ENCODE assay signal across 12 cellular contexts in the genomic region with DNA sequence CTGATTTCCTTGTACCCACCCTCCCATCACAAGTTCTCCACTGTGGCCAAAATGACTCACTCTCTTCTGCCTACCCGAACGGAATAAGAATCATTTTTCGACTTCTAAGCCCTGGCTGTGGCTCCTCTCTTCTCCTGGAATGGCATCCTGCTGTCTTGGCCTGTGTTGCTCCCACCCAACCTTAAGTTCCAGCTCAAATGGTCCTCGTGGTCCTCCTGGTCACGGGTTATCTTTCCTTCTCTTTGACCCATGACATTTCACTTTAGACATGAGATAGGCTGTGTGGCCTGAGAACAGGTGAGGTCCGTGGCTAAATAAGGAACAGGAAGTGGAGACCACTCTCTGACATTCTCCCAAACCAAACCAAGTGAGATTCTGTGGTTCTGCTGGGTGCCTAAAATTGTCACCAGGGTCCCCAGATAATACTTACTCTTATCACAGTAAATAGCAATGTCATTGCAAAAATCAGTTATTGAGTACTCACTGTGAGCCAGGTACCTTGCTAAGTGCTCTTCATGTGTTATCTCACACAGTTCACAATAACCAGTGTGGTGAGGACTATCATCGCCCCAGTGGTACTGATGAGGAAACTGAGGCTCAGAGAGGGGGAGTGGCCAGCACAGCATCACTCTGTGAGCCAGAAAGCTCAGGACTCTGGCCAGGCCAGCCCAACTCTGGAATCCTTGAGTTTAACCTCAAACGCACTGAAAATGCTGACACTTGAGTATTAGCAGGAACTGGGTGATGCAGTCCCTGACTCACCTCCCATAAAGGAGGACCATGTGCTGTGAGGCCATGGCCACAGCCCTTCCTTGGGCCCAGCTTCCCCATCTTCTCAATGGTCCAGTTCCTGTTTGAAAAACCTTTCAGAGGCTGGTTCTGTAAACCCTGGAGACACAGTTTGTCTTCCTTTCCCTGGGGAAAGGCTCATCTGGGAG.
DNase-seq lines count a peak whose midpoint lies in the region; ATAC-seq and TF ChIP-seq lines count a peak whose summit lies in the region.
"Had no signal": no experiment of that assay in that cellular context is flagged by ENCODE, and none has a peak within 500 bp of the region (broad histone marks: within the 10 kb centered on the region; RNA-seq: fewer than 3 reads in every experiment).

No MANE protein-coding gene starts in this region.

- no peak overlapping the region for H3K4me3 Mint-ChIP-seq in MCF 10A (ENCODE audit: unreplicated experiment)
- H3K4me3 Mint-ChIP-seq: central memory CD8-positive, alpha-beta T cell had no signal

- no peak overlapping the region for H3K14ac ChIP-seq in neuronal stem cell (ENCODE audit: low read length)

- H3K27ac ChIP-seq in right cardiac atrium (ENCODE audit: low read length) (peak overlapping the region; percentile 6), neuronal stem cell (replicated peaks; ENCODE audit: low read length) (no peak overlapping the region)
- H3K27ac ChIP-seq: ovary had no signal

- H3K79me1 ChIP-seq in neuronal stem cell (ENCODE audit: low read depth, low read length) = no peaks in the 10 kb centered on the region

- peaks cover 5% of the 10 kb centered on the region for H3K9me3 Mint-ChIP-seq in MCF 10A (ENCODE audit: unreplicated experiment)

- H3K4me3 ChIP-seq in right cardiac atrium (ENCODE audit: low read length) = no peak overlapping the region
- no peak overlapping the region for H3K4me3 ChIP-seq in neuronal stem cell (ENCODE audit: low read length in 2 of 2)
- H3K4me3 ChIP-seq: ovary had no signal

- no peaks in the 10 kb centered on the region for H3K36me3 Mint-ChIP-seq in MCF 10A (ENCODE audit: insufficient read depth, unreplicated experiment)

- BruUV-seq in MCF 10A (replicated peaks; lab: Mats Ljungman, UMichigan) = no TSS peak

- no peaks in the 10 kb centered on the region for H3K27me3 Mint-ChIP-seq in MCF 10A (ENCODE audit: insufficient read depth, unreplicated experiment)

- intact Hi-C loops in MCF 10A (cut with micrococcal nuclease) = no loop called here
- intact Hi-C loops in right cardiac atrium (cut with DNase I) = no loop called here

- H4K8ac ChIP-seq in neuronal stem cell (ENCODE audit: low read depth, low read length) = no peak overlapping the region

- H3K9me3 ChIP-seq in right cardiac atrium (ENCODE audit: control insufficient read depth, low read length) (peaks cover 2% of the 10 kb centered on the region), neuronal stem cell (replicated peaks in 1 of 2; ENCODE audit: control insufficient read depth in 2 of 2, insufficient read depth in 1 of 2, low read depth in 1 of 2, low read length in 2 of 2) (peaks cover 3 to 9% of the 10 kb centered on the region in 2 donors)

- ATAC-seq in right cardiac atrium (peak in 1 of 2 donors; percentile 45), GM18502 (IDR thresholded peaks at IDR 0.05; ENCODE audit: poor library complexity, unreplicated experiment) (no peak), HG03196 (IDR thresholded peaks at IDR 0.05; ENCODE audit: unreplicated experiment) (no peak)

- no peak overlapping the region for H4K91ac ChIP-seq in neuronal stem cell (ENCODE audit: low read depth, low read length, poor library complexity)

- no peak overlapping the region for H3K18ac ChIP-seq in neuronal stem cell (ENCODE audit: low read length)

- no peak overlapping the region for H3K9ac ChIP-seq in neuronal stem cell (ENCODE audit: low read depth, low read length, poor library complexity)

- H3K23ac ChIP-seq in neuronal stem cell (ENCODE audit: low read depth, low read length, poor library complexity) = no peak overlapping the region

- 80% methylated on average over 8 of the region's 8 CpGs for WGBS in right cardiac atrium
- no CpG with 5 or more reads among the region's 8 CpGs for WGBS in neuronal stem cell (ENCODE audit: extremely low coverage in 2 of 2, insufficient read length in 2 of 2, insufficient replicate concordance in 1 of 2), 2 donors

- H2BK15ac ChIP-seq in neuronal stem cell (ENCODE audit: low read length) = no peak overlapping the region

- no peak overlapping the region for H2BK120ac ChIP-seq in neuronal stem cell (ENCODE audit: low read depth, low read length)

- H2AK5ac ChIP-seq in neuronal stem cell (ENCODE audit: low read depth, low read length) = no peak overlapping the region

- no peak overlapping the region for H2BK5ac ChIP-seq in neuronal stem cell (ENCODE audit: low read length)

- no peak overlapping the region for H2BK12ac ChIP-seq in neuronal stem cell (ENCODE audit: low read length)

- H3K27me3 ChIP-seq in right cardiac atrium (ENCODE audit: control insufficient read depth, insufficient read depth) = no peaks in the 10 kb centered on the region
- H3K27me3 ChIP-seq in neuronal stem cell (ENCODE audit: control insufficient read depth in 3 of 3, insufficient read depth in 3 of 3, low read depth in 1 of 3, low read length in 3 of 3) = peaks cover 0 to 7% (median 0%) of the 10 kb centered on the region in 3 experiments
- H3K27me3 ChIP-seq: ovary had no signal

- no peak for TF ChIP-seq CTCF in MCF 10A (IDR thresholded peaks at IDR 0.05; ENCODE audit: unreplicated experiment)

- H3K4ac ChIP-seq in neuronal stem cell (ENCODE audit: low read length) = no peak overlapping the region

- peak overlapping the region; percentile 35 for H3K27ac Mint-ChIP-seq in MCF 10A (ENCODE audit: low read depth, unreplicated experiment)

- no peaks in the 10 kb centered on the region for H3K36me3 ChIP-seq in neuronal stem cell (replicated peaks in 1 of 2; ENCODE audit: control insufficient read depth in 2 of 2, insufficient read depth in 2 of 2, low read length in 2 of 2)
- H3K36me3 ChIP-seq: ovary had no signal

- DNase-seq in LHCN-M2 (ENCODE audit: low read depth) (peak; percentile 63), MCF 10A (ENCODE audit: unreplicated experiment) (peak; percentile 36), right cardiac atrium (no peak), stromal cell of bone marrow (ENCODE audit: low read depth) (peak; percentile 69), neuronal stem cell (ENCODE audit: low spot score) (no peak), NCI-H2227 treated with DMSO at 0.1 percent for 48 hours (lab: John Stamatoyannopoulos, UW) (no peak)
- DNase-seq: DND-41, NCI-H226, ovary had no signal

- H3K4me1 Mint-ChIP-seq in MCF 10A (ENCODE audit: insufficient read depth, unreplicated experiment) = peaks cover 39% of the 10 kb centered on the region
- H3K4me1 Mint-ChIP-seq: central memory CD8-positive, alpha-beta T cell had no signal

- POLR2A ChIA-PET in MCF 10A (lab: Yijun Ruan, JAX) = interaction anchor here (0.7 to 3.1 kb wide), 6 partner anchors 9 to 522 kb away, joined by 3 to 17 read pairs (median 6); no protein-coding TSS in a partner anchor

- no peak overlapping the region for H2AFZ ChIP-seq in neuronal stem cell (ENCODE audit: low read length)

- H3K4me1 ChIP-seq in right cardiac atrium (ENCODE audit: control insufficient read depth, insufficient read depth, low read length) (peaks cover 11% of the 10 kb centered on the region), neuronal stem cell (ENCODE audit: control insufficient read depth in 2 of 2, insufficient read depth in 1 of 2, low read depth in 1 of 2, low read length in 2 of 2) (peaks cover 2 to 22% of the 10 kb centered on the region in 2 donors)

- CTCF ChIA-PET in MCF 10A (lab: Yijun Ruan, JAX) = interaction anchor here (0.6 to 1.5 kb wide), 5 partner anchors 43 to 1297 kb away, joined by 3 to 6 read pairs (median 4); no protein-coding TSS in a partner anchor

- H3K4me2 ChIP-seq in neuronal stem cell (ENCODE audit: insufficient read depth, low read length, poor library complexity, severe bottlenecking) = no peak overlapping the region

Comparison
In these comparisons a context has a peak if more than half of its experiments do, and no peak if none do; other contexts are left out.
1. DNase-seq: peak in LHCN-M2 (single experiment), MCF 10A (single experiment) and stromal cell of bone marrow (single experiment); none in right cardiac atrium (0 of 3), neuronal stem cell (single experiment) and NCI-H2227 treated with DMSO at 0.1 percent for 48 hours (single experiment).